In the genomic region with DNA sequence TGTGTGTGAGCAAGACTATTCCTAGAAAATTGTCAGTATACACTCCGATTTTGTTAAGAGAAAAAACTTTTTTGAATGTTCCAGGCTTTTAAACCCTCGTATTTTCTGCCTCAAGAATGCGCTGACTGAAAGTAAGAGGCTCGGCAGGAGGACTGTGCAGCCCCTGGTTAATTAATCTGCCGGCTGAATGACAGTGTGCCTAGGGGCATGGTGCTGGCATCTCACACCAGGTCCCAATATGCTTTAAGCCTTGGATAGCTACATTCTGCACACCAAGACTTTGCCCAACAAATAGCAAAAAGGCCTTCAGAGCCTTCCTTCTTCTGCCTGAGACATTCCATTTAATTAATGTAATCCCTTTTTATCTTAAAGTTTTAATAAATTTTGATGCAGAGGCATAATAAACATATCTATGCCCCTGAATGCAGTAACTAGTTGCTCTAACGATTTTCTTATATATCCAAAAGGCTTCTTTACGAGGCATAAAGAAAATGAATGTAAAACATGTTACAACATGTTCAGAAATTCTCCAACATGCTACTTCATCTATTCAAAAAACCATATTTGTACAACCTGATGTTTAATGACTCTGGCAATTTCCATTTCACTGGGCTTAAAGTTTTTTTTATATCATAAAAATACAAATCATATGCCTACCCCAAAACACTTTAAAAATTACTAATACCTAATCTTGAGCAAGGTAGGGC, we compare ENCODE assay signal across 24 cellular contexts. TPM values are rescaled to one million over a fixed set of nuclear protein-coding genes. Genes with fewer than 3 reads are reported as not detected.
DNase-seq lines count a peak whose midpoint lies in the region; ATAC-seq and FAIRE-seq lines count a peak whose summit lies in the region.
"Had no signal": no experiment of that assay in that cellular context is flagged by ENCODE, and none has a peak within 500 bp of the region (broad histone marks: within the 10 kb centered on the region; RNA-seq: fewer than 3 reads in every experiment).

No MANE protein-coding gene starts in this region.

- H3K27ac ChIP-seq in SK-N-MC, result peak overlapping the region; percentile 71
- no peak overlapping the region for H3K27ac ChIP-seq in small intestine (ENCODE audit: low read depth in 1 of 2, low read length in 1 of 2)
- H3K27ac ChIP-seq: 22Rv1, sigmoid colon, upper lobe of right lung had no signal

- H3K4me1 ChIP-seq in small intestine (ENCODE audit: control insufficient read depth in 2 of 2, insufficient read depth in 1 of 2, low read depth in 1 of 2, low read length in 1 of 2), result no peaks in the 10 kb centered on the region
- H3K4me1 ChIP-seq: Caco-2, upper lobe of right lung had no signal

- H3K36me3 ChIP-seq in SK-N-MC (ENCODE audit: insufficient read depth, low read length) (no peaks in the 10 kb centered on the region), small intestine (ENCODE audit: control insufficient read depth in 2 of 2, insufficient read depth in 2 of 2, low read length in 2 of 2) (no peaks in the 10 kb centered on the region)
- H3K36me3 ChIP-seq: sigmoid colon, upper lobe of right lung had no signal

- no peaks in the 10 kb centered on the region for H3K27me3 ChIP-seq in small intestine (ENCODE audit: control insufficient read depth in 2 of 2, insufficient read depth in 2 of 2, low read length in 2 of 2)
- H3K27me3 ChIP-seq: sigmoid colon, upper lobe of right lung had no signal

- peak; percentile 5 for FAIRE-seq in small intestine (lab: Jason Lieb, UNC)
- FAIRE-seq: H54 had no signal

- H3K4me3 Mint-ChIP-seq in activated T-helper 17 cell treated with anti-CD3 and anti-CD28 coated beads, Interleukin-2, amount 50 U/mL, for 72 hours, result no peak overlapping the region
- H3K4me3 Mint-ChIP-seq: B cell; stimulated activated naive CD8-positive, alpha-beta T cell treated with anti-CD3 and anti-CD28 coated beads, Interleukin-15, amount 100 ng/mL, for 72 hours had no signal

- H3K4me1 Mint-ChIP-seq in activated T-helper 17 cell treated with anti-CD3 and anti-CD28 coated beads, Interleukin-2, amount 50 U/mL, for 72 hours, result no peaks in the 10 kb centered on the region
- H3K4me1 Mint-ChIP-seq: stimulated activated naive CD8-positive, alpha-beta T cell treated with anti-CD3 and anti-CD28 coated beads, Interleukin-15, amount 100 ng/mL, for 72 hours had no signal

- H3K9me3 Mint-ChIP-seq in activated T-helper 17 cell treated with anti-CD3 and anti-CD28 coated beads, Interleukin-2, amount 50 U/mL, for 72 hours, result no peaks in the 10 kb centered on the region
- H3K9me3 Mint-ChIP-seq: stimulated activated naive CD8-positive, alpha-beta T cell treated with anti-CD3 and anti-CD28 coated beads, Interleukin-15, amount 100 ng/mL, for 72 hours had no signal

- 93 to 96% (median 95%) methylated on average over 7 of the region's 7 CpGs for WGBS in small intestine, 3 donors

- H3K27me3 Mint-ChIP-seq in activated T-helper 17 cell treated with anti-CD3 and anti-CD28 coated beads, Interleukin-2, amount 50 U/mL, for 72 hours, result no peaks in the 10 kb centered on the region
- H3K27me3 Mint-ChIP-seq: B cell; stimulated activated naive CD8-positive, alpha-beta T cell treated with anti-CD3 and anti-CD28 coated beads, Interleukin-15, amount 100 ng/mL, for 72 hours had no signal

- H3K4me3 ChIP-seq in SK-N-MC (peak overlapping the region; percentile 69), small intestine (ENCODE audit: low read depth in 1 of 2, low read length in 2 of 2) (no peak overlapping the region)
- H3K4me3 ChIP-seq: sigmoid colon, upper lobe of right lung had no signal

- no peak overlapping the region for H3K9ac ChIP-seq in SK-N-MC (ENCODE audit: insufficient read length)

- no peaks in the 10 kb centered on the region for H3K9me3 ChIP-seq in SK-N-MC (ENCODE audit: low read depth, low read length)
- H3K9me3 ChIP-seq in small intestine (ENCODE audit: control insufficient read depth, low read depth), result no peaks in the 10 kb centered on the region
- H3K9me3 ChIP-seq: Caco-2, sigmoid colon, upper lobe of right lung had no signal

- ATAC-seq in GM19452 (IDR thresholded peaks at IDR 0.05; ENCODE audit: unreplicated experiment), result no peak
- no peak for ATAC-seq in HG02763 (IDR thresholded peaks at IDR 0.05; ENCODE audit: unreplicated experiment)
- no peak for ATAC-seq in activated T-helper 17 cell treated with anti-CD3 and anti-CD28 coated beads, Interleukin-2, amount 50 U/mL, for 72 hours (replicated peaks)
- ATAC-seq: stimulated activated naive CD8-positive, alpha-beta T cell treated with anti-CD3 and anti-CD28 coated beads, Interleukin-15, amount 100 ng/mL, for 72 hours; upper lobe of right lung had no signal

- H3K36me3 Mint-ChIP-seq in activated T-helper 17 cell treated with anti-CD3 and anti-CD28 coated beads, Interleukin-2, amount 50 U/mL, for 72 hours (ENCODE audit: low read depth), result no peaks in the 10 kb centered on the region

- DNase-seq in DMS79 treated with DMSO at 0.1 percent for 48 hours (lab: John Stamatoyannopoulos, UW) (peak; percentile 2), DMS79 (lab: John Stamatoyannopoulos, UW) (no peak), SK-N-MC (ENCODE audit: low read depth, low spot score) (no peak), iPS-NIHi11 (ENCODE audit: low spot score) (peak; percentile 4), small intestine (no peak)
- DNase-seq: activated CD4-positive, alpha-beta T cell treated with anti-CD3 and anti-CD28 coated beads for 4 hours; activated effector memory CD4-positive, alpha-beta T cell treated with Interleukin-2 at 50 U/mL for 16 hours; Caco-2; cerebellar nuclear complex; effector memory CD4-positive, alpha-beta T cell; glutamatergic neuron; NCI-H345; NK-92 treated with Interleukin-12 subunit alpha and Interleukin-12 subunit beta, amount 100 ng/mL, for 24 hours; sigmoid colon; stimulated activated CD4-positive, alpha-beta T cell treated with anti-CD3 and anti-CD28 coated beads, Interleukin-2, amount 100 ng/mL, for 24 hours; stimulated activated naive CD8-positive, alpha-beta T cell treated with anti-CD3 and anti-CD28 coated beads, Interleukin-15, amount 100 ng/mL, for 72 hours; SW 1271; upper lobe of right lung had no signal

- no peak overlapping the region for H3K27ac Mint-ChIP-seq in activated T-helper 17 cell treated with anti-CD3 and anti-CD28 coated beads, Interleukin-2, amount 50 U/mL, for 72 hours
- H3K27ac Mint-ChIP-seq: B cell; stimulated activated naive CD8-positive, alpha-beta T cell treated with anti-CD3 and anti-CD28 coated beads, Interleukin-15, amount 100 ng/mL, for 72 hours had no signal

RNA-seq across cellular contexts. Expression of a gene that starts 37.9 kb away (rescaled TPM):
- polyA plus RNA-seq in small intestine, result 10 to 100 TPM in 1 of 3 donors, 1 to 10 TPM in 2; 7.4 to 16.5 (median 8.3) TPM
- total RNA-seq in activated T-helper 17 cell treated with anti-CD3 and anti-CD28 coated beads, Interleukin-2, amount 50 U/mL, for 72 hours, result 1 to 10 TPM; 3.9 to 9.9 TPM

Comparison
In these comparisons a context has a peak if more than half of its experiments do, and no peak if none do; other contexts are left out.
1. DNase-seq: peak in DMS79 treated with DMSO at 0.1 percent for 48 hours (single experiment) and iPS-NIHi11 (single experiment); none in DMS79 (single experiment), SK-N-MC (single experiment) and small intestine (single experiment).